ENCODE assay signal across 19 cellular contexts in genomic region chr13:85194482-85194881, GRCh38.
DNase-seq lines count a peak whose midpoint lies in the region; ATAC-seq lines count a peak whose summit lies in the region.
"Had no signal": no experiment of that assay in that cellular context is flagged by ENCODE, and none has a peak within 500 bp of the region (broad histone marks: within the 10 kb centered on the region; RNA-seq: fewer than 3 reads in every experiment).

No MANE protein-coding gene starts in this region.

- DNase-seq in NCI-H345 (lab: John Stamatoyannopoulos, UW), result peak; percentile 16
- DNase-seq in NCI-H345 treated with DMSO at 0.1 percent for 48 hours (lab: John Stamatoyannopoulos, UW; ENCODE audit: unreplicated experiment), result no peak
- DNase-seq in NCI-H1105 (lab: John Stamatoyannopoulos, UW), result peak; percentile 9
- DNase-seq in NCI-H69 (lab: John Stamatoyannopoulos, UW), result peak; percentile 20
- peak; percentile 47 for DNase-seq in mucosa of gallbladder (ENCODE audit: low spot score)
- no peak for DNase-seq in RKO (ENCODE audit: low spot score)
- DNase-seq in cerebellar cortex (ENCODE audit: low spot score), result no peak
- DNase-seq: CD4-positive, alpha-beta memory T cell; DND-41; H9; Kasumi-1; NCI-H1694; NCI-H2081 treated with DMSO at 0.1 percent for 48 hours; NCI-H226; NCI-H774; PC-9; SJCRH30 had no signal

- ATAC-seq in GM19463 (IDR thresholded peaks at IDR 0.05; ENCODE audit: unreplicated experiment), result no peak
- ATAC-seq: A549 had no signal

Comparison
In these comparisons a context has a peak if more than half of its experiments do, and no peak if none do; other contexts are left out.
1. DNase-seq: peak in NCI-H345 (single experiment), NCI-H1105 (single experiment), NCI-H69 (single experiment) and mucosa of gallbladder (single experiment); none in NCI-H345 treated with DMSO at 0.1 percent for 48 hours (single experiment), RKO (single experiment) and cerebellar cortex (single experiment).